ENCODE assay signal across 7 cellular contexts in the genomic region with DNA sequence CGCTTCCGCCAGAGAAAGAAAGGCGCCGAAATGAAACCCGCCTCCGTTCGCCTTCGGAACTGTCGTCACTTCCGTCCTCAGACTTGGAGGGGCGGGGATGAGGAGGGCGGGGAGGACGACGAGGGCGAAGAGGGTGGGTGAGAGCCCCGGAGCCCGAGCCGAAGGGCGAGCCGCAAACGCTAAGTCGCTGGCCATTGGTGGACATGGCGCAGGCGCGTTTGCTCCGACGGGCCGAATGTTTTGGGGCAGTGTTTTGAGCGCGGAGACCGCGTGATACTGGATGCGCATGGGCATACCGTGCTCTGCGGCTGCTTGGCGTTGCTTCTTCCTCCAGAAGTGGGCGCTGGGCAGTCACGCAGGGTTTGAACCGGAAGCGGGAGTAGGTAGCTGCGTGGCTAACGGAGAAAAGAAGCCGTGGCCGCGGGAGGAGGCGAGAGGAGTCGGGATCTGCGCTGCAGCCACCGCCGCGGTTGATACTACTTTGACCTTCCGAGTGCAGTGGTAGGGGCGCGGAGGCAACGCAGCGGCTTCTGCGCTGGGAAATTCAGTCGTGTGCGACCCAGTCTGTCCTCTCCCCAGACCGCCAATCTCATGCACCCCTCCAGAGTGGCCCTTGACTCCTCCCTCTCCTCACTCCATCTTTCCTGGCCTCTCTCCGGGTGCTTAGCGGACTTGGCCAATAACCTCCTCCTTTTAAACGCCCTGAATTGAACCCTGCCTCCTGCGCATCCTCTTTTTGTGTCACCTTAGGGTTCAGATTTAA. TPM values are rescaled to one million over a fixed set of nuclear protein-coding genes. Genes with fewer than 3 reads are reported as not detected.
DNase-seq lines count a peak whose midpoint lies in the region; ATAC-seq, FAIRE-seq and TF ChIP-seq lines count a peak whose summit lies in the region.

A gene with protein sequence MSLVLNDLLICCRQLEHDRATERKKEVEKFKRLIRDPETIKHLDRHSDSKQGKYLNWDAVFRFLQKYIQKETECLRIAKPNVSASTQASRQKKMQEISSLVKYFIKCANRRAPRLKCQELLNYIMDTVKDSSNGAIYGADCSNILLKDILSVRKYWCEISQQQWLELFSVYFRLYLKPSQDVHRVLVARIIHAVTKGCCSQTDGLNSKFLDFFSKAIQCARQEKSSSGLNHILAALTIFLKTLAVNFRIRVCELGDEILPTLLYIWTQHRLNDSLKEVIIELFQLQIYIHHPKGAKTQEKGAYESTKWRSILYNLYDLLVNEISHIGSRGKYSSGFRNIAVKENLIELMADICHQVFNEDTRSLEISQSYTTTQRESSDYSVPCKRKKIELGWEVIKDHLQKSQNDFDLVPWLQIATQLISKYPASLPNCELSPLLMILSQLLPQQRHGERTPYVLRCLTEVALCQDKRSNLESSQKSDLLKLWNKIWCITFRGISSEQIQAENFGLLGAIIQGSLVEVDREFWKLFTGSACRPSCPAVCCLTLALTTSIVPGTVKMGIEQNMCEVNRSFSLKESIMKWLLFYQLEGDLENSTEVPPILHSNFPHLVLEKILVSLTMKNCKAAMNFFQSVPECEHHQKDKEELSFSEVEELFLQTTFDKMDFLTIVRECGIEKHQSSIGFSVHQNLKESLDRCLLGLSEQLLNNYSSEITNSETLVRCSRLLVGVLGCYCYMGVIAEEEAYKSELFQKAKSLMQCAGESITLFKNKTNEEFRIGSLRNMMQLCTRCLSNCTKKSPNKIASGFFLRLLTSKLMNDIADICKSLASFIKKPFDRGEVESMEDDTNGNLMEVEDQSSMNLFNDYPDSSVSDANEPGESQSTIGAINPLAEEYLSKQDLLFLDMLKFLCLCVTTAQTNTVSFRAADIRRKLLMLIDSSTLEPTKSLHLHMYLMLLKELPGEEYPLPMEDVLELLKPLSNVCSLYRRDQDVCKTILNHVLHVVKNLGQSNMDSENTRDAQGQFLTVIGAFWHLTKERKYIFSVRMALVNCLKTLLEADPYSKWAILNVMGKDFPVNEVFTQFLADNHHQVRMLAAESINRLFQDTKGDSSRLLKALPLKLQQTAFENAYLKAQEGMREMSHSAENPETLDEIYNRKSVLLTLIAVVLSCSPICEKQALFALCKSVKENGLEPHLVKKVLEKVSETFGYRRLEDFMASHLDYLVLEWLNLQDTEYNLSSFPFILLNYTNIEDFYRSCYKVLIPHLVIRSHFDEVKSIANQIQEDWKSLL (N-terminal part only) (plus strand): TSS at position 382 of the 763 bp plus-strand sequence. CDS start 4,558 bp downstream, outside the sequence.

- peak; percentile 97 to 98 for DNase-seq in NCI-H187 (lab: John Stamatoyannopoulos, UW)
- DNase-seq in astrocyte (ENCODE audit: low read depth) = peak; percentile 97
- DNase-seq in hepatic stellate cell (ENCODE audit: low spot score) = peak; percentile 90
- DNase-seq in renal cortical epithelial cell (ENCODE audit: low read depth) = peak; percentile 97

- peaks cover 3% of the 10 kb centered on the region for H3K36me3 Mint-ChIP-seq in astrocyte (ENCODE audit: low read depth, unreplicated experiment)

- peak within 1 kb of the TSS; percentile 95 for H3K27ac Mint-ChIP-seq in astrocyte (ENCODE audit: unreplicated experiment)

- H3K9me3 Mint-ChIP-seq in astrocyte (ENCODE audit: unreplicated experiment) = no peaks in the 10 kb centered on the region

- H2AFZ ChIP-seq in astrocyte (ENCODE audit: low read depth, low read length) = peak within 1 kb of the TSS; percentile 95

- peak; percentile 50 for FAIRE-seq in astrocyte (lab: Jason Lieb, UNC)

- peak within 1 kb of the TSS; percentile 98 for H3K27ac ChIP-seq in astrocyte (ENCODE audit: low read depth, low read length)

- no peaks in the 10 kb centered on the region for H3K27me3 ChIP-seq in astrocyte (ENCODE audit: insufficient read depth, low read length)

- H3K36me3 ChIP-seq in astrocyte (ENCODE audit: insufficient read depth, low read length) = no peaks in the 10 kb centered on the region

- peak; percentile 66 for TF ChIP-seq CTCF in astrocyte (IDR thresholded peaks at IDR 0.05; ENCODE audit: insufficient read depth, low read depth, low read length)

- H3K27me3 Mint-ChIP-seq in astrocyte (ENCODE audit: low read depth, unreplicated experiment) = no peaks in the 10 kb centered on the region

- no peaks in the 10 kb centered on the region for H3K9me3 ChIP-seq in astrocyte (ENCODE audit: insufficient read depth, low read depth, low read length)

- peak within 1 kb of the TSS; percentile 98 for H3K9ac ChIP-seq in astrocyte (ENCODE audit: low read length)

- peak within 1 kb of the TSS; percentile 100 for H3K4me3 ChIP-seq in astrocyte (ENCODE audit: insufficient read depth, low read depth, low read length)

- peaks cover 4% of the 10 kb centered on the region for H4K20me1 ChIP-seq in astrocyte (ENCODE audit: insufficient read depth, low read length)

- H3K4me1 ChIP-seq in astrocyte (ENCODE audit: insufficient read depth, low read length) = peaks cover 16% of the 10 kb centered on the region

- H3K4me3 Mint-ChIP-seq in astrocyte (ENCODE audit: unreplicated experiment) = no peak within 1 kb of the TSS

- intact Hi-C loops in T-helper 2 cell treated with Interferon-gamma antibody and Interleukin-4, amounts not matched to agents 100 ng/mL and 5 ng/mL, for 36 hours (cut with micrococcal nuclease) = loop anchor here (1.0 to 10.0 kb wide), 11 partner anchors 13 to 768 kb away; a partner anchor contains a TSS

- H3K4me2 ChIP-seq in astrocyte (ENCODE audit: low read length) = peak within 1 kb of the TSS; percentile 95

- H3K79me2 ChIP-seq in astrocyte (ENCODE audit: insufficient read depth, low read length) = peaks cover 81% of the 10 kb centered on the region

- peaks cover 20% of the 10 kb centered on the region for H3K4me1 Mint-ChIP-seq in astrocyte (ENCODE audit: low read depth, unreplicated experiment)

- peak; percentile 62 for ATAC-seq in GM18499 (IDR thresholded peaks at IDR 0.05; ENCODE audit: insufficient read depth, unreplicated experiment)
- peak; percentile 87 for ATAC-seq in HG02943 (IDR thresholded peaks at IDR 0.05; ENCODE audit: low read depth, unreplicated experiment)

RNA-seq across cellular contexts. Expression of the gene that starts here (rescaled TPM):
- 111 and 116 TPM in 2 replicates for total RNA-seq in T-helper 2 cell treated with Interferon-gamma antibody and Interleukin-4, amounts not matched to agents 100 ng/mL and 5 ng/mL, for 36 hours
- total RNA-seq in astrocyte (51.2 and 59.0 TPM in 2 replicates), renal cortical epithelial cell (49.7 and 107 TPM in 2 replicates)

Comparison
In these comparisons a context has a peak if more than half of its experiments do, and no peak if none do; other contexts are left out.
1. Peak in every context shown above with its lines: DNase-seq, ATAC-seq, H3K4me3 ChIP-seq and H3K27ac ChIP-seq.